In the genomic region with DNA sequence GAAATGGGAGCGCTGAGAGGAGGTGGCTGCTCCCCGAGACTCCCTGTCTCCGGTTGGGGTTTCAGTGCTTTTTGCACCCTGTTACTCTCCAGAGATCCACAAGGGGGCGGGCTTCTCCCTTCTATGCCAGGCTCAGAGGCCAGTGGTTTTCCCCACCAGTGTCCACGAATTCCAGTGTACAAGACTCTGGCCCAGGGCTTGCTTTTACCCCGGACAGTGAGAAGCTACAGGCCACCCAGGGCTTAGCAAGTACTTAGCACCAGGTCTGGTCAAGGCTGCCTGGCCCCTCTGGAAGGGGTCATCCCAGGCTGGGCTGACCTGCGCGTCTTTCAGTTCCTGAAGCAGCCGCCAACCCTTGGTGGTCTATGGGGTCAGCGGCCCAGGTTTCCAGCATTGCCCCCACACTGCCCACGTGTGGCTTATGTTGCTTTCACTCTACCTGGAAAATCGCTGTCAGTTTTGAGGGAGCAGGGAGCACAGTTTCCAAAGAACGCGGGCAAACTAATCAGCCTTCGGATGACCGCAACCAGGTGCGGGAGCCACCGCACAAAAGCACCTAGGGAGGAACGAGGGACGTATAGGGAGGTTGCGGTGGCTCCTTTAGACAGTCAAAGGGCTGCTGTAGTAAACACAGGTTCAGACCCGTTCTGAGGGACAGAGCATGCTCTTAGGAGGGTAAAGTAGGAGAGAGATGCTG, we compare ENCODE assay signal across 8 cellular contexts. TPM values are rescaled to one million over a fixed set of nuclear protein-coding genes. Genes with fewer than 3 reads are reported as not detected.
DNase-seq lines count a peak whose midpoint lies in the region; ATAC-seq and TF ChIP-seq lines count a peak whose summit lies in the region.

No MANE protein-coding gene starts in this region.

- CTCF ChIA-PET in A673 (lab: Charles Lee): interaction anchor here (1.0 kb wide), 1 partner anchor 272 kb away, joined by 3 read pairs; no protein-coding TSS in a partner anchor

- peak; percentile 91 for TF ChIP-seq CTCF in A673 (conservative IDR thresholded peaks at IDR 0.05; ENCODE audit: low read depth, low read length)
- TF ChIP-seq CTCF in GM12872 (IDR thresholded peaks at IDR 0.05; ENCODE audit: insufficient read depth, low read depth, low read length): peak; percentile 88
- TF ChIP-seq CTCF in endodermal cell (conservative IDR thresholded peaks at IDR 0.05): peak; percentile 96
- peak; percentile 75 to 82 (median 77) for TF ChIP-seq CTCF in testis (IDR thresholded peaks at IDR 0.05)

- H3K4me3 ChIP-seq in A673 (ENCODE audit: low read depth, low read length, poor library complexity, severe bottlenecking): peak overlapping the region; percentile 24
- no peak overlapping the region for H3K4me3 ChIP-seq in endodermal cell (ENCODE audit: low read length)
- H3K4me3 ChIP-seq in testis: no peak overlapping the region

- H3K27ac Mint-ChIP-seq in endodermal cell: peak overlapping the region; percentile 81

- H3K36me3 Mint-ChIP-seq in endodermal cell (ENCODE audit: low read depth): peaks cover 22% of the 10 kb centered on the region

- H3K9ac ChIP-seq in endodermal cell (ENCODE audit: extremely low read depth, low read length, poor library complexity, severe bottlenecking): no peak overlapping the region

- H3K9me3 ChIP-seq in A673 (ENCODE audit: low read depth, low read length, poor library complexity, severe bottlenecking): no peaks in the 10 kb centered on the region
- H3K9me3 ChIP-seq in endodermal cell (ENCODE audit: control insufficient read depth, low read length): no peaks in the 10 kb centered on the region
- no peaks in the 10 kb centered on the region for H3K9me3 ChIP-seq in testis

- POLR2A ChIA-PET in A673 (lab: Charles Lee; ENCODE audit: low non-redundant PET): no interaction called here

- whole genome bisulfite sequencing in endodermal cell (ENCODE audit: insufficient coverage in 1 of 2, insufficient read length in 1 of 2), 2 experiments: 70 to 73% methylated on average over 19 to 22 of the region's 22 CpGs
- WGBS in testis, 2 donors: 39 to 49% methylated on average over 22 of the region's 22 CpGs

- H3K36me3 ChIP-seq in A673 (ENCODE audit: insufficient read depth, low read length, poor library complexity, severe bottlenecking) (no peaks in the 10 kb centered on the region), endodermal cell (ENCODE audit: control insufficient read depth, insufficient read depth, low read length) (peaks cover 29% of the 10 kb centered on the region), testis (ENCODE audit: low read depth, missing control alignments) (no peaks in the 10 kb centered on the region)

- ATAC-seq in GM21825 (IDR thresholded peaks at IDR 0.05; ENCODE audit: unreplicated experiment): no peak

- BruUV-seq in A673 (replicated peaks; lab: Mats Ljungman, UMichigan): no TSS peak

- no peak for TF ChIP-seq POLR2A in testis (IDR thresholded peaks at IDR 0.05)

- H3K4me3 Mint-ChIP-seq in endodermal cell: no peak overlapping the region

- H3K27me3 Mint-ChIP-seq in endodermal cell (ENCODE audit: insufficient read depth): peaks cover 5% of the 10 kb centered on the region

- H3K4me1 ChIP-seq in A673 (ENCODE audit: insufficient read depth, low read length, poor library complexity, severe bottlenecking) (no peaks in the 10 kb centered on the region), endodermal cell (ENCODE audit: control insufficient read depth, insufficient read depth, low read length) (no peaks in the 10 kb centered on the region), testis (no peaks in the 10 kb centered on the region)

- DNase-seq in A673 (ENCODE audit: low spot score) (peak; percentile 61), NAMALWA (ENCODE audit: low spot score) (peak; percentile 66), endodermal cell (peak; percentile 89), midbrain (lab: John Stamatoyannopoulos, UW) (peak; percentile 42), testis (peak; percentile 76)
- peak; percentile 30 to 31 for DNase-seq in activated CD4-positive, alpha-beta T cell treated with anti-CD3 and anti-CD28 coated beads, Interleukin-2, amount 50 U/mL, for 4 hours

- H3K27ac ChIP-seq in A673 (ENCODE audit: low read depth, low read length, poor library complexity, severe bottlenecking) (no peak overlapping the region), endodermal cell (ENCODE audit: low read depth, low read length) (no peak overlapping the region), testis (no peak overlapping the region)

- H3K9me3 Mint-ChIP-seq in endodermal cell: no peaks in the 10 kb centered on the region

- peaks cover 17% of the 10 kb centered on the region for H3K4me1 Mint-ChIP-seq in endodermal cell

- intact Hi-C loops in A673 (cut with micrococcal nuclease; ENCODE audit: unreplicated experiment): loop anchor here (1.0 to 10.0 kb wide), 3 partner anchors 209 to 404 kb away; partner anchors contain the start of gene MYOF
- intact Hi-C loops in testis (cut with DNase I; ENCODE audit: low total_unique reads): loop anchor here (10.0 kb wide), 1 partner anchor 264 kb away; no protein-coding TSS in a partner anchor

- H3K27me3 ChIP-seq in A673 (replicated peaks; ENCODE audit: insufficient read depth, low read depth, low read length, poor library complexity) (peaks cover 30% of the 10 kb centered on the region), endodermal cell (ENCODE audit: control insufficient read depth, insufficient read depth, low read length, poor library complexity, severe bottlenecking) (no peaks in the 10 kb centered on the region), testis (no peaks in the 10 kb centered on the region)

RNA-seq across cellular contexts. Expression of gene CYP26A1, which starts 6.8 kb away (rescaled TPM):
- total RNA-seq in A673 (2021) (not detected in 2 replicates), endodermal cell (100 to 1,000 TPM; 800 to 857 TPM), testis (not detected)
- polyA plus RNA-seq in endodermal cell (2013, experiment 1 of 2): 184 TPM
- 223 TPM for polyA plus RNA-seq in endodermal cell (2013, experiment 2 of 2)
- polyA plus RNA-seq in testis (ENCODE audit: insufficient read depth, low read depth, low replicate concordance): 0.57 TPM

RNA-seq across cellular contexts. Expression of gene CYP26C1, which starts 19.9 kb away (rescaled TPM):
- total RNA-seq in A673 (2021): 0.13 and 0.20 TPM in 2 replicates
- under 1 TPM; 0.35 to 0.44 TPM for total RNA-seq in endodermal cell
- polyA plus RNA-seq in endodermal cell (2013, experiment 1 of 2): 57.5 TPM
- 36.3 TPM for polyA plus RNA-seq in endodermal cell (2013, experiment 2 of 2)
- under 1 TPM; 0.31 to 0.68 TPM for total RNA-seq in testis
- 0.17 TPM for polyA plus RNA-seq in testis (ENCODE audit: insufficient read depth, low read depth, low replicate concordance)

Comparison
In these comparisons a context has a peak if more than half of its experiments do, and no peak if none do; other contexts are left out.
1. DNase-seq: peak in every context shown above with its lines; median percentile 89 in endodermal cell; 76 in testis; 66 in NAMALWA; 61 in A673; 42 in midbrain; 30 in activated CD4-positive, alpha-beta T cell treated with anti-CD3 and anti-CD28 coated beads, Interleukin-2, amount 50 U/mL, for 4 hours.
2. RNA of gene CYP26A1, which starts 6.8 kb away (total RNA-seq): 800 to 857 TPM in endodermal cell; not detected in testis and not detected in A673; every median in the first group is over 100 times any median in the second.
3. Peak in every context shown above with its lines, with median percentiles within 50 percentile points of each other: CTCF ChIP-seq.